In genomic region chr10:110623316-110623715, GRCh38 we compare ENCODE assay signal across 2 cellular contexts. TPM values are rescaled to one million over a fixed set of nuclear protein-coding genes. Genes with fewer than 3 reads are reported as not detected.
"Had no signal": no experiment of that assay in that cellular context is flagged by ENCODE, and none has a peak within 500 bp of the region (broad histone marks: within the 10 kb centered on the region; RNA-seq: fewer than 3 reads in every experiment).

No MANE protein-coding gene starts in this region.

RNA-seq across cellular contexts. Expression of gene RBM20, which starts 20.8 kb away (rescaled TPM):
- total RNA-seq: GM23248, HFFc6 had no signal
- polyA plus RNA-seq: GM23248 had no signal
